Comparison of ENCODE assay signal across 7 cellular contexts in the genomic region with DNA sequence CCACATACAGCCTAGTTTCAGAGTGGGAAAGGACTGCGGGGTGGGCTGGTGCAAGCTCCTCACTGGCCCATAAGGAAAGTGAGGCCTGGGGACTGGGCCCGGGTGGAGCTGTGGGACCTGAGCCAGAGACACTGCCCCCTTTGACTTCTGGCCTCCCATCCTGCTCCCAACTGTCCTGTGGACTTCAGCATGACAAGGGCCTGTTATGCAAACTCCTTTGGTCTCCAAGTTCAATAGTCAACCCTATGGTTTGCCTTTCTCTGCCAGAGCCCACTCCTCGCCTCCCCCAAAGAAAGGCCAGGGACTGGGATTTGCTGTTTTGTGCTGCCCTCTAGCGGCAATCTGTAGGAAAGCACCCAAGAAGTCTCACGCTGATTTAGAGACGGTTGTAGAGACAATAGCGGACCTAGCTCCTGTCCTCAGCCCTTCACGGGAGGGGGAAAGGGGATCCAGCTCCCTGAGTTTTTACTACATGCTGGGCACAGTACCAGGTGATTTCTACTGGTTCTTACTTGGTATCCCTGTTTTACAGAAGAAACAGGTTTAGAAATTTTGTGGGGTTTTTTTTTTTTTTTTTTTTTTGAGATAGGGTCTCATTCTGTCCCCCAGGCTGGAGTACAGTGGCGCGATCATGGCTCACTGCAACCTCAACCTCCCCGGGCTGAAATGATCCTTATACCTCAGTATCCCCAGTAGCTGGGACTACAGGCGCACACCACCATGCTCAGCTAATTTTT. TPM values are rescaled to one million over a fixed set of nuclear protein-coding genes. Genes with fewer than 3 reads are reported as not detected.
DNase-seq lines count a peak whose midpoint lies in the region; ATAC-seq and TF ChIP-seq lines count a peak whose summit lies in the region.

No MANE protein-coding gene starts in this region.

- H3K4me3 ChIP-seq in hepatocyte (no peak overlapping the region), spleen (no peak overlapping the region)

- no peaks in the 10 kb centered on the region for H3K79me2 ChIP-seq in hepatocyte

- no peaks in the 10 kb centered on the region for H3K9me2 ChIP-seq in hepatocyte (replicated peaks; ENCODE audit: insufficient read depth)

- no peak overlapping the region for H2AFZ ChIP-seq in hepatocyte

- no peak for TF ChIP-seq POLR2A in spleen (IDR thresholded peaks at IDR 0.05)

- H3K4me2 ChIP-seq in hepatocyte = no peak overlapping the region

- intact Hi-C loops in spleen (cut with DNase I; ENCODE audit: low total_unique reads) = no loop called here

- DNase-seq in NCI-H1436 (lab: John Stamatoyannopoulos, UW) (peak; percentile 75), SW480 (ENCODE audit: low spot score) (peak; percentile 66), hepatocyte (ENCODE audit: low spot score) (peak; percentile 71), spleen (no peak)
- peak; percentile 39 for DNase-seq in activated naive CD8-positive, alpha-beta T cell treated with anti-CD3 and anti-CD28 coated beads, Interleukin-2, amount 50 U/mL, for 16 hours (ENCODE audit: low read depth, low spot score)

- TF ChIP-seq CTCF in GM12874 (IDR thresholded peaks at IDR 0.05; ENCODE audit: insufficient read depth, low read depth, low read length) = peak; percentile 83
- peak; percentile 75 for TF ChIP-seq CTCF in hepatocyte (IDR thresholded peaks at IDR 0.05; ENCODE audit: poor library complexity)
- peak in 10 of 11 experiments; percentile 33 to 84 (median 70) for TF ChIP-seq CTCF in spleen (IDR thresholded peaks at IDR 0.05 in 8 of 11, conservative IDR thresholded peaks at IDR 0.05 in 3 of 11)

- H3K36me3 ChIP-seq in hepatocyte (replicated peaks; ENCODE audit: insufficient read depth, low read depth) = no peaks in the 10 kb centered on the region
- H3K36me3 ChIP-seq in spleen = no peaks in the 10 kb centered on the region

- H3K27me3 ChIP-seq in hepatocyte = peaks cover 62% of the 10 kb centered on the region
- peaks cover 7 to 94% (median 58%) of the 10 kb centered on the region in 7 donors for H3K27me3 ChIP-seq in spleen (replicated peaks in 1 of 7)

- no peak for ATAC-seq in HG02759 (IDR thresholded peaks at IDR 0.05; ENCODE audit: unreplicated experiment)

- no peak overlapping the region for H3K27ac ChIP-seq in hepatocyte
- no peak overlapping the region for H3K27ac ChIP-seq in spleen

- WGBS in hepatocyte (ENCODE audit: low lambda C conversion rate, missing lambda C conversion rate) = 27% methylated on average over 12 of the region's 12 CpGs
- WGBS in spleen, 5 donors = 25 to 30% (median 26%) methylated on average over 12 of the region's 12 CpGs

- H3K4me1 ChIP-seq in hepatocyte (ENCODE audit: insufficient read depth) (peaks cover 7% of the 10 kb centered on the region), spleen (peaks cover 0 to 21% (median 12%) of the 10 kb centered on the region in 6 donors)

- H4K20me1 ChIP-seq in hepatocyte (ENCODE audit: insufficient read depth, poor library complexity, severe bottlenecking) = no peaks in the 10 kb centered on the region

- H3K9me3 ChIP-seq in hepatocyte (ENCODE audit: low read depth) (no peaks in the 10 kb centered on the region), spleen (no peaks in the 10 kb centered on the region)

RNA-seq across cellular contexts. Expression of a gene that starts 1.2 kb away (rescaled TPM):
- total RNA-seq in hepatocyte = not detected in 2 replicates
- polyA plus RNA-seq in hepatocyte = not detected in 2 replicates
- not detected for total RNA-seq in spleen
- under 1 TPM in 2 of 3 donors, not detected in 1; 0.09 to 0.10 TPM for polyA plus RNA-seq in spleen

RNA-seq across cellular contexts. Expression of a gene that starts 9.3 kb away (rescaled TPM):
- total RNA-seq in hepatocyte (not detected in 2 replicates), spleen (not detected)
- polyA plus RNA-seq in hepatocyte (not detected in 2 replicates), spleen (not detected)

RNA-seq across cellular contexts. Expression of a gene that starts 21.4 kb away (rescaled TPM):
- total RNA-seq in hepatocyte (6.8 and 6.9 TPM in 2 replicates), spleen (1 to 10 TPM in 6 of 7 donors, under 1 TPM in 1; 0.74 to 4.2 (median 2.5) TPM)
- polyA plus RNA-seq in hepatocyte (11.4 and 13.0 TPM in 2 replicates), spleen (1 to 10 TPM; 2.0 to 4.8 (median 2.3) TPM)

RNA-seq across cellular contexts. Expression of a gene that starts 33.3 kb away (rescaled TPM):
- total RNA-seq in hepatocyte (392 and 397 TPM in 2 replicates), spleen (100 to 1,000 TPM; 579 to 880 (median 622) TPM)
- polyA plus RNA-seq in hepatocyte (882 and 924 TPM in 2 replicates), spleen (100 to 1,000 TPM; 424 to 551 (median 496) TPM)

RNA-seq across cellular contexts. Expression of a gene that starts 36.2 kb away (rescaled TPM):
- 61.2 and 99.9 TPM in 2 replicates for total RNA-seq in hepatocyte
- polyA plus RNA-seq in hepatocyte = 14.0 and 17.6 TPM in 2 replicates
- 10 to 100 TPM; 62.6 to 89.5 (median 72.6) TPM for total RNA-seq in spleen
- polyA plus RNA-seq in spleen = 10 to 100 TPM; 47.9 to 93.3 (median 57.1) TPM
